ENCODE assay signal across 28 cellular contexts in genomic region chr5:60066502-60066901, GRCh38.
DNase-seq lines count a peak whose midpoint lies in the region; ATAC-seq, FAIRE-seq and TF ChIP-seq lines count a peak whose summit lies in the region.
"Had no signal": no experiment of that assay in that cellular context is flagged by ENCODE, and none has a peak within 500 bp of the region (broad histone marks: within the 10 kb centered on the region; RNA-seq: fewer than 3 reads in every experiment).

No MANE protein-coding gene starts in this region.

- H3K36me3 ChIP-seq in left ventricle myocardium inferior, result no peaks in the 10 kb centered on the region
- H3K36me3 ChIP-seq: heart left ventricle, left lung had no signal

- H3K4me3 ChIP-seq in AG04449 (ENCODE audit: low read depth, low read length) (no peak overlapping the region), left ventricle myocardium inferior (no peak overlapping the region)
- H3K4me3 ChIP-seq: heart left ventricle, left lung, testis had no signal

- FAIRE-seq in HTR-8/SVneo (lab: Jason Lieb, UNC), result no peak
- FAIRE-seq: GM12892, TTC549 had no signal

- in situ Hi-C loops in ACHN (cut with HindIII; ENCODE audit: low pct_ligation_motif_present, low pct_unique_long_range_greater_than_20kb, low sequenced_read_pairs), result no loop called here

- peaks cover 36% of the 10 kb centered on the region for H3K9me3 ChIP-seq in left ventricle myocardium inferior (replicated peaks)
- H3K9me3 ChIP-seq: testis had no signal

- H3K4me1 ChIP-seq in left ventricle myocardium inferior, result no peaks in the 10 kb centered on the region
- H3K4me1 ChIP-seq: heart left ventricle, left lung, testis had no signal

- POLR2A ChIA-PET in AG04449 (lab: Yijun Ruan, JAX), result no interaction called here

- DNase-seq in AG04449 (ENCODE audit: low read depth, low spot score) (peak; percentile 34), HTR-8/SVneo (ENCODE audit: insufficient read length, low spot score) (peak; percentile 41), amniotic epithelial cell (ENCODE audit: low read depth) (peak; percentile 58), fibroblast of the conjunctiva (ENCODE audit: low read depth) (peak; percentile 2), left ventricle myocardium inferior (no peak), globus pallidus (ENCODE audit: low spot score) (no peak), ACHN (no peak)
- DNase-seq: activated CD4-positive, alpha-beta T cell treated with anti-CD3 and anti-CD28 coated beads, Interleukin-2, amount 10 ng/mL, durations not matched to agents 24 days and 14 days; activated CD8-positive, alpha-beta memory T cell treated with anti-CD3 and anti-CD28 coated beads, Interleukin-2, amount 50 U/mL, for 4 hours; activated naive CD8-positive, alpha-beta T cell treated with anti-CD3 and anti-CD28 coated beads, Interleukin-2, amount 10 ng/mL, durations not matched to agents 7 days and 5 days; CD4-positive, CD25-positive, alpha-beta regulatory T cell; DMS53; erythroblast; GOT3; heart left ventricle; Kasumi-1; left lung; NCI-H1092 treated with DMSO at 0.1 percent for 48 hours; NCI-H510A; nephron progenitor cell; posterior cingulate gyrus; RPMI8226; stimulated activated CD4-positive, alpha-beta T cell treated with anti-CD3 and anti-CD28 coated beads, Interleukin-2, amount 100 ng/mL, for 24 hours; stimulated activated naive B cell treated with anti-CD40 and anti-IgM and Interleukin-4, amounts not matched to agents 10 μg/mL and 1 μg/mL and 100 μg/mL, for 72 hours; testis had no signal

- CTCF ChIA-PET in AG04449 (lab: Yijun Ruan, JAX), result no interaction called here

- no peaks in the 10 kb centered on the region for H3K27me3 ChIP-seq in left ventricle myocardium inferior (ENCODE audit: low read depth)
- H3K27me3 ChIP-seq: heart left ventricle, left lung, testis had no signal

- H3K27ac ChIP-seq in left ventricle myocardium inferior (replicated peaks), result no peak overlapping the region
- H3K27ac ChIP-seq: heart left ventricle, left lung, testis had no signal

- intact Hi-C loops in left ventricle myocardium inferior (cut with micrococcal nuclease), result no loop called here

- no peak for ATAC-seq in HG03045 (IDR thresholded peaks at IDR 0.05; ENCODE audit: unreplicated experiment)
- ATAC-seq: heart left ventricle; left lung; stimulated activated naive B cell treated with anti-CD40 and anti-IgM and Interleukin-4, amounts not matched to agents 10 μg/mL and 1 μg/mL and 100 μg/mL, for 72 hours had no signal

- TF ChIP-seq CTCF in AG04449 (IDR thresholded peaks at IDR 0.05; ENCODE audit: insufficient read depth, low read length, missing control alignments), result no peak
- no peak for TF ChIP-seq CTCF in left ventricle myocardium inferior (IDR thresholded peaks at IDR 0.05; ENCODE audit: borderline replicate concordance)

Comparison
In these comparisons a context has a peak if more than half of its experiments do, and no peak if none do; other contexts are left out.
1. DNase-seq: peak in AG04449 (single experiment), HTR-8/SVneo (single experiment), amniotic epithelial cell (single experiment) and fibroblast of the conjunctiva (single experiment); none in left ventricle myocardium inferior (single experiment), globus pallidus (single experiment) and ACHN (single experiment).